ENCODE assay signal across 1 cellular context in the genomic region with DNA sequence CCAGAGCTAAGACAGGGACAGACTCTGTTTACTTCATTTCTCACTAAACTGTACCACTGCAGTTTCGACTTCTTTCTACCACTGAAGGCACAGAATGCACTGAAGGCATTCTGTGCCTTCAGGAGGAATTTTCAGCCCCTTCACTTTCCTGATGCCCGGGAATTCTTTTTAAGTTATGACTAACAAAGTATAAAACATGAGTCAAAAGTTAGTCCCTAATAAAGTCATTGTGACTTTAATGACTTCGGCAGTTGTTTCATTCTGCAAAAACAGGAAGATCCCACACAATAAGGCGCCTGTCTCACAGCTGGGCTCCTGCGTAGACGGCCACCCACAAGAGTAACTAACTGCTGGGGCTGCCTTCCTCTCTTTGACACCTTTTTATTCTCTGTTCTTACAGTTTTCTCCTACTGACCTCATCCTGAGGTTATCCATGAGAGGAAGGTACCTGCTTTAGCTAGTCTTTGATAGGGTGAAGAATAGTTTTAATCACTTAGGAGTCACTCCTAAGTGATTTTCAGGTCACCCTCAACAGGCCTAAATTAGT.
TF ChIP-seq lines count a peak whose summit lies in the region.

No MANE protein-coding gene starts in this region.

TF ChIP-seq in GM12878, 131 proteins besides CTCF, POLR2A, EP300 and RAD21 (continued from another document and continues in another):
- TF ChIP-seq ETV6 (conservative IDR thresholded peaks at IDR 0.05 in 1 of 2, IDR thresholded peaks at IDR 0.05 in 1 of 2; ENCODE audit: borderline replicate concordance in 1 of 2, low read depth in 1 of 2) (no peak), ATF7 (IDR thresholded peaks at IDR 0.05; ENCODE audit: low read depth) (peak; percentile 95), RAD51 (IDR thresholded peaks at IDR 0.05) (peak; percentile 23; the same call in 1 of the 2 replicates), SUZ12 (IDR thresholded peaks at IDR 0.05; ENCODE audit: unreplicated experiment) (no peak), SMC3 (IDR thresholded peaks at IDR 0.05; ENCODE audit: borderline replicate concordance, low read length) (peak; percentile 34; the same call in 1 of the 2 replicates), NFYA (IDR thresholded peaks at IDR 0.05; ENCODE audit: borderline replicate concordance, low read depth, low read length) (no peak), GATAD2B (conservative IDR thresholded peaks at IDR 0.05; ENCODE audit: low read depth) (peak; percentile 89), CBX3 (IDR thresholded peaks at IDR 0.05; ENCODE audit: borderline replicate concordance, low read depth) (no peak), BRCA1 (IDR thresholded peaks at IDR 0.05; ENCODE audit: low read depth, low read length) (no peak), RELA (IDR thresholded peaks at IDR 0.05; ENCODE audit: borderline replicate concordance, partially characterized antibody) (peak; percentile 62), SREBF1 (IDR thresholded peaks at IDR 0.05; ENCODE audit: low read length) (no peak), STAT3 (IDR thresholded peaks at IDR 0.05; ENCODE audit: low read depth, low read length) (0 out of 2 replicates have a peak, but pooled peaks have one; percentile 15), CHD1 (IDR thresholded peaks at IDR 0.05; ENCODE audit: low read depth, low read length) (no peak), FOXM1 (IDR thresholded peaks at IDR 0.05; ENCODE audit: low read depth, low read length) (peak; percentile 56; the same call in 1 of the 2 replicates), SREBF2 (IDR thresholded peaks at IDR 0.05; ENCODE audit: low read length) (no peak), TCF3 (IDR thresholded peaks at IDR 0.05; ENCODE audit: borderline replicate concordance, insufficient read depth, low read depth, low read length) (peak; percentile 91), ESRRA (IDR thresholded peaks at IDR 0.05; ENCODE audit: low read length) (no peak), MTA2 (IDR thresholded peaks at IDR 0.05; ENCODE audit: low read depth) (peak; percentile 99), GABPA (IDR thresholded peaks at IDR 0.05; ENCODE audit: low read depth) (peak; percentile 39; the same call in 1 of the 2 replicates), JUND (IDR thresholded peaks at IDR 0.05; ENCODE audit: low read depth, low read length) (0 out of 2 replicates have a peak, but pooled peaks have one; percentile 65), BHLHE40 (IDR thresholded peaks at IDR 0.05; ENCODE audit: borderline replicate concordance in 1 of 2, low read depth in 2 of 2, low read length in 1 of 2) (peak; percentile 36 to 60; a peak in 2 of 4 replicates), MTA3 (IDR thresholded peaks at IDR 0.05; ENCODE audit: borderline replicate concordance, low read length) (no peak), NR2C1 (IDR thresholded peaks at IDR 0.05) (no peak), POLR2AphosphoS5 (IDR thresholded peaks at IDR 0.05; ENCODE audit: low read length) (peak; percentile 36; the same call in 1 of the 2 replicates), IKZF2 (IDR thresholded peaks at IDR 0.05) (peak; percentile 99), LARP7 (IDR thresholded peaks at IDR 0.05) (no peak), NRF1 (conservative IDR thresholded peaks at IDR 0.05; ENCODE audit: low read depth, low read length) (no peak), ZNF274 (IDR thresholded peaks at IDR 0.05; ENCODE audit: insufficient read depth, insufficient read length) (no peak), MXI1 (IDR thresholded peaks at IDR 0.05; ENCODE audit: low read depth, low read length) (no peak), ZSCAN29 (IDR thresholded peaks at IDR 0.05) (peak; percentile 99), SPI1 (IDR thresholded peaks at IDR 0.05; ENCODE audit: borderline replicate concordance, insufficient read depth, low read depth, low read length) (peak; percentile 73; the same call in 1 of the 2 replicates), HCFC1 (IDR thresholded peaks at IDR 0.05; ENCODE audit: low read length) (no peak), STAT1 (conservative IDR thresholded peaks at IDR 0.05) (no peak), ZNF24 (IDR thresholded peaks at IDR 0.05) (0 out of 2 replicates have a peak, but pooled peaks have one; percentile 17), JUNB (IDR thresholded peaks at IDR 0.05) (peak; percentile 84), BACH1 (IDR thresholded peaks at IDR 0.05; ENCODE audit: borderline replicate concordance) (peak; percentile 77), POLR2AphosphoS2 (IDR thresholded peaks at IDR 0.05; ENCODE audit: low read depth, low read length) (0 out of 2 replicates have a peak, but pooled peaks have one; percentile 23), NFXL1 (IDR thresholded peaks at IDR 0.05; ENCODE audit: borderline replicate concordance) (no peak)
- TF ChIP-seq, protein P1, sequence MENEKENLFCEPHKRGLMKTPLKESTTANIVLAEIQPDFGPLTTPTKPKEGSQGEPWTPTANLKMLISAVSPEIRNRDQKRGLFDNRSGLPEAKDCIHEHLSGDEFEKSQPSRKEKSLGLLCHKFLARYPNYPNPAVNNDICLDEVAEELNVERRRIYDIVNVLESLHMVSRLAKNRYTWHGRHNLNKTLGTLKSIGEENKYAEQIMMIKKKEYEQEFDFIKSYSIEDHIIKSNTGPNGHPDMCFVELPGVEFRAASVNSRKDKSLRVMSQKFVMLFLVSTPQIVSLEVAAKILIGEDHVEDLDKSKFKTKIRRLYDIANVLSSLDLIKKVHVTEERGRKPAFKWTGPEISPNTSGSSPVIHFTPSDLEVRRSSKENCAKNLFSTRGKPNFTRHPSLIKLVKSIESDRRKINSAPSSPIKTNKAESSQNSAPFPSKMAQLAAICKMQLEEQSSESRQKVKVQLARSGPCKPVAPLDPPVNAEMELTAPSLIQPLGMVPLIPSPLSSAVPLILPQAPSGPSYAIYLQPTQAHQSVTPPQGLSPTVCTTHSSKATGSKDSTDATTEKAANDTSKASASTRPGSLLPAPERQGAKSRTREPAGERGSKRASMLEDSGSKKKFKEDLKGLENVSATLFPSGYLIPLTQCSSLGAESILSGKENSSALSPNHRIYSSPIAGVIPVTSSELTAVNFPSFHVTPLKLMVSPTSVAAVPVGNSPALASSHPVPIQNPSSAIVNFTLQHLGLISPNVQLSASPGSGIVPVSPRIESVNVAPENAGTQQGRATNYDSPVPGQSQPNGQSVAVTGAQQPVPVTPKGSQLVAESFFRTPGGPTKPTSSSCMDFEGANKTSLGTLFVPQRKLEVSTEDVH (IDR thresholded peaks at IDR 0.05; ENCODE audit: low read depth, partially characterized antibody), result peak; percentile 87
- TF ChIP-seq, protein P2, sequence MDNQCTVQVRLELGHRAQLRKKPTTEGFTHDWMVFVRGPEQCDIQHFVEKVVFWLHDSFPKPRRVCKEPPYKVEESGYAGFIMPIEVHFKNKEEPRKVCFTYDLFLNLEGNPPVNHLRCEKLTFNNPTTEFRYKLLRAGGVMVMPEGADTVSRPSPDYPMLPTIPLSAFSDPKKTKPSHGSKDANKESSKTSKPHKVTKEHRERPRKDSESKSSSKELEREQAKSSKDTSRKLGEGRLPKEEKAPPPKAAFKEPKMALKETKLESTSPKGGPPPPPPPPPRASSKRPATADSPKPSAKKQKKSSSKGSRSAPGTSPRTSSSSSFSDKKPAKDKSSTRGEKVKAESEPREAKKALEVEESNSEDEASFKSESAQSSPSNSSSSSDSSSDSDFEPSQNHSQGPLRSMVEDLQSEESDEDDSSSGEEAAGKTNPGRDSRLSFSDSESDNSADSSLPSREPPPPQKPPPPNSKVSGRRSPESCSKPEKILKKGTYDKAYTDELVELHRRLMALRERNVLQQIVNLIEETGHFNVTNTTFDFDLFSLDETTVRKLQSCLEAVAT (IDR thresholded peaks at IDR 0.05), result no peak
- TF ChIP-seq, protein P3, sequence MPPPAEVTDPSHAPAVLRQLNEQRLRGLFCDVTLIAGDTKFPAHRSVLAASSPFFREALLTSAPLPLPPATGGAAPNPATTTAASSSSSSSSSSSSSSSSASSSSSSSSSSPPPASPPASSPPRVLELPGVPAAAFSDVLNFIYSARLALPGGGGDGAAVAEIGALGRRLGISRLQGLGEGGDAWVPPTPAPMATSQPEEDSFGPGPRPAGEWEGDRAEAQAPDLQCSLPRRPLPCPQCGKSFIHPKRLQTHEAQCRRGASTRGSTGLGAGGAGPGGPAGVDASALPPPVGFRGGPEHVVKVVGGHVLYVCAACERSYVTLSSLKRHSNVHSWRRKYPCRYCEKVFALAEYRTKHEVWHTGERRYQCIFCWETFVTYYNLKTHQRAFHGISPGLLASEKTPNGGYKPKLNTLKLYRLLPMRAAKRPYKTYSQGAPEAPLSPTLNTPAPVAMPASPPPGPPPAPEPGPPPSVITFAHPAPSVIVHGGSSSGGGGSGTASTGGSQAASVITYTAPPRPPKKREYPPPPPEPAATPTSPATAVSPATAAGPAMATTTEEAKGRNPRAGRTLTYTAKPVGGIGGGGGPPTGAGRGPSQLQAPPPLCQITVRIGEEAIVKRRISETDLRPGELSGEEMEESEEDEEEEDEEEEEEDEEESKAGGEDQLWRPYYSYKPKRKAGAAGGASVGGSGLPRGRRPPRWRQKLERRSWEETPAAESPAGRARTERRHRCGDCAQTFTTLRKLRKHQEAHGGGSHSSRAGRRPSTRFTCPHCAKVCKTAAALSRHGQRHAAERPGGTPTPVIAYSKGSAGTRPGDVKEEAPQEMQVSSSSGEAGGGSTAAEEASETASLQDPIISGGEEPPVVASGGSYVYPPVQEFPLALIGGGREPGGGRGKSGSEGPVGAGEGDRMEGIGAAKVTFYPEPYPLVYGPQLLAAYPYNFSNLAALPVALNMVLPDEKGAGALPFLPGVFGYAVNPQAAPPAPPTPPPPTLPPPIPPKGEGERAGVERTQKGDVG (CRISPR knock-in tag; IDR thresholded peaks at IDR 0.05), result no peak
- TF ChIP-seq, protein P4, sequence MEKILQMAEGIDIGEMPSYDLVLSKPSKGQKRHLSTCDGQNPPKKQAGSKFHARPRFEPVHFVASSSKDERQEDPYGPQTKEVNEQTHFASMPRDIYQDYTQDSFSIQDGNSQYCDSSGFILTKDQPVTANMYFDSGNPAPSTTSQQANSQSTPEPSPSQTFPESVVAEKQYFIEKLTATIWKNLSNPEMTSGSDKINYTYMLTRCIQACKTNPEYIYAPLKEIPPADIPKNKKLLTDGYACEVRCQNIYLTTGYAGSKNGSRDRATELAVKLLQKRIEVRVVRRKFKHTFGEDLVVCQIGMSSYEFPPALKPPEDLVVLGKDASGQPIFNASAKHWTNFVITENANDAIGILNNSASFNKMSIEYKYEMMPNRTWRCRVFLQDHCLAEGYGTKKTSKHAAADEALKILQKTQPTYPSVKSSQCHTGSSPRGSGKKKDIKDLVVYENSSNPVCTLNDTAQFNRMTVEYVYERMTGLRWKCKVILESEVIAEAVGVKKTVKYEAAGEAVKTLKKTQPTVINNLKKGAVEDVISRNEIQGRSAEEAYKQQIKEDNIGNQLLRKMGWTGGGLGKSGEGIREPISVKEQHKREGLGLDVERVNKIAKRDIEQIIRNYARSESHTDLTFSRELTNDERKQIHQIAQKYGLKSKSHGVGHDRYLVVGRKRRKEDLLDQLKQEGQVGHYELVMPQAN (conservative IDR thresholded peaks at IDR 0.05), result no peak
- TF ChIP-seq, protein P5, sequence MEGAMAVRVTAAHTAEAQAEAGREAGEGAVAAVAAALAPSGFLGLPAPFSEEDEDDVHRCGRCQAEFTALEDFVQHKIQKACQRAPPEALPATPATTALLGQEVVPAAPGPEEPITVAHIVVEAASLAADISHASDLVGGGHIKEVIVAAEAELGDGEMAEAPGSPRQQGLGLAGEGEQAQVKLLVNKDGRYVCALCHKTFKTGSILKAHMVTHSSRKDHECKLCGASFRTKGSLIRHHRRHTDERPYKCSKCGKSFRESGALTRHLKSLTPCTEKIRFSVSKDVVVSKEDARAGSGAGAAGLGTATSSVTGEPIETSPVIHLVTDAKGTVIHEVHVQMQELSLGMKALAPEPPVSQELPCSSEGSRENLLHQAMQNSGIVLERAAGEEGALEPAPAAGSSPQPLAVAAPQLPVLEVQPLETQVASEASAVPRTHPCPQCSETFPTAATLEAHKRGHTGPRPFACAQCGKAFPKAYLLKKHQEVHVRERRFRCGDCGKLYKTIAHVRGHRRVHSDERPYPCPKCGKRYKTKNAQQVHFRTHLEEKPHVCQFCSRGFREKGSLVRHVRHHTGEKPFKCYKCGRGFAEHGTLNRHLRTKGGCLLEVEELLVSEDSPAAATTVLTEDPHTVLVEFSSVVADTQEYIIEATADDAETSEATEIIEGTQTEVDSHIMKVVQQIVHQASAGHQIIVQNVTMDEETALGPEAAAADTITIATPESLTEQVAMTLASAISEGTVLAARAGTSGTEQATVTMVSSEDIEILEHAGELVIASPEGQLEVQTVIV (IDR thresholded peaks at IDR 0.05; ENCODE audit: borderline replicate concordance, partially characterized antibody), result no peak
- TF ChIP-seq, protein P6, sequence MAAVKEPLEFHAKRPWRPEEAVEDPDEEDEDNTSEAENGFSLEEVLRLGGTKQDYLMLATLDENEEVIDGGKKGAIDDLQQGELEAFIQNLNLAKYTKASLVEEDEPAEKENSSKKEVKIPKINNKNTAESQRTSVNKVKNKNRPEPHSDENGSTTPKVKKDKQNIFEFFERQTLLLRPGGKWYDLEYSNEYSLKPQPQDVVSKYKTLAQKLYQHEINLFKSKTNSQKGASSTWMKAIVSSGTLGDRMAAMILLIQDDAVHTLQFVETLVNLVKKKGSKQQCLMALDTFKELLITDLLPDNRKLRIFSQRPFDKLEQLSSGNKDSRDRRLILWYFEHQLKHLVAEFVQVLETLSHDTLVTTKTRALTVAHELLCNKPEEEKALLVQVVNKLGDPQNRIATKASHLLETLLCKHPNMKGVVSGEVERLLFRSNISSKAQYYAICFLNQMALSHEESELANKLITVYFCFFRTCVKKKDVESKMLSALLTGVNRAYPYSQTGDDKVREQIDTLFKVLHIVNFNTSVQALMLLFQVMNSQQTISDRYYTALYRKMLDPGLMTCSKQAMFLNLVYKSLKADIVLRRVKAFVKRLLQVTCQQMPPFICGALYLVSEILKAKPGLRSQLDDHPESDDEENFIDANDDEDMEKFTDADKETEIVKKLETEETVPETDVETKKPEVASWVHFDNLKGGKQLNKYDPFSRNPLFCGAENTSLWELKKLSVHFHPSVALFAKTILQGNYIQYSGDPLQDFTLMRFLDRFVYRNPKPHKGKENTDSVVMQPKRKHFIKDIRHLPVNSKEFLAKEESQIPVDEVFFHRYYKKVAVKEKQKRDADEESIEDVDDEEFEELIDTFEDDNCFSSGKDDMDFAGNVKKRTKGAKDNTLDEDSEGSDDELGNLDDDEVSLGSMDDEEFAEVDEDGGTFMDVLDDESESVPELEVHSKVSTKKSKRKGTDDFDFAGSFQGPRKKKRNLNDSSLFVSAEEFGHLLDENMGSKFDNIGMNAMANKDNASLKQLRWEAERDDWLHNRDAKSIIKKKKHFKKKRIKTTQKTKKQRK (IDR thresholded peaks at IDR 0.05; ENCODE audit: low read depth, low read length), result no peak
- TF ChIP-seq, protein P7, sequence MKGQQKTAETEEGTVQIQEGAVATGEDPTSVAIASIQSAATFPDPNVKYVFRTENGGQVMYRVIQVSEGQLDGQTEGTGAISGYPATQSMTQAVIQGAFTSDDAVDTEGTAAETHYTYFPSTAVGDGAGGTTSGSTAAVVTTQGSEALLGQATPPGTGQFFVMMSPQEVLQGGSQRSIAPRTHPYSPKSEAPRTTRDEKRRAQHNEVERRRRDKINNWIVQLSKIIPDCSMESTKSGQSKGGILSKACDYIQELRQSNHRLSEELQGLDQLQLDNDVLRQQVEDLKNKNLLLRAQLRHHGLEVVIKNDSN (IDR thresholded peaks at IDR 0.05; ENCODE audit: borderline replicate concordance, extremely low read length, insufficient read depth, low read depth, low read length), result no peak
- TF ChIP-seq, protein P8, sequence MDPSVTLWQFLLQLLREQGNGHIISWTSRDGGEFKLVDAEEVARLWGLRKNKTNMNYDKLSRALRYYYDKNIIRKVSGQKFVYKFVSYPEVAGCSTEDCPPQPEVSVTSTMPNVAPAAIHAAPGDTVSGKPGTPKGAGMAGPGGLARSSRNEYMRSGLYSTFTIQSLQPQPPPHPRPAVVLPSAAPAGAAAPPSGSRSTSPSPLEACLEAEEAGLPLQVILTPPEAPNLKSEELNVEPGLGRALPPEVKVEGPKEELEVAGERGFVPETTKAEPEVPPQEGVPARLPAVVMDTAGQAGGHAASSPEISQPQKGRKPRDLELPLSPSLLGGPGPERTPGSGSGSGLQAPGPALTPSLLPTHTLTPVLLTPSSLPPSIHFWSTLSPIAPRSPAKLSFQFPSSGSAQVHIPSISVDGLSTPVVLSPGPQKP (IDR thresholded peaks at IDR 0.05; ENCODE audit: low read depth, low read length), result no peak
